21 cellular contexts compared by ENCODE assay signal in the genomic region with DNA sequence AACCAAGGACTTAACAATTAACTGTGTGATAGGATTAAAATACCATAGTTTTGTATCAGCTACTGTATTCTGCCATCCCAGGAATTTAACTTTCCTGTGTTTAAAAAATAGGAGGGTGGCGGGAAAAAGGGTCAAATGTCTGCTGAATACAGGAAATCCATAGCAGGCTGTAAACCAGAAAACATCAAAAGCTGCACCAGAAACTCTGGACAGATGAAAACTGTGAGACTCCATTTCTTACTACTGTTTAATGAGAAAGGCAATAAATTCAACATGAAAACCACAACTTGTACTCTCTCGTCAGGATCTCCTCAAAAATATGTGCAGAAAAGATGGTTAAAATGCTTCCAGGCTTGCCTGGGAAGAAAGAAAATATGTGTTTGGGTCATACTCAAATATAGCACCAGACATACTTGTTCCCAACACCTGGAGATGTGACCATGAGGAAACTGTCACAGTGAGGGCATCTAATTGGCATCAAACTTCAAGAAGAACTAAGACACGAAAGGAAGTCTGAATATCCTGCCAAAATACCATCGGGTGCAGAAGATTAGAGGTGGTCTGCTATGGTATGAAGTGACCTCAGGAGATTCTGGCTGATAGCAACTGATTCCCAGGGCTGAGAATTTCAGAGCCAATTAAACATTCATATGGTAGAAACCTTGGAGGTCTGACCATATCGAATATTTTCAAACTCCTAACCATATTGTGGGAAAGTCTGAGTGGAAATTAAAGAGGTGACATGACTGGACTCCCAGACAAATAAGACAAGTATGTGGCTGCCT.
DNase-seq lines count a peak whose midpoint lies in the region; ATAC-seq and TF ChIP-seq lines count a peak whose summit lies in the region.
"Had no signal": no experiment of that assay in that cellular context is flagged by ENCODE, and none has a peak within 500 bp of the region (broad histone marks: within the 10 kb centered on the region; RNA-seq: fewer than 3 reads in every experiment).

No MANE protein-coding gene starts in this region.

- H3K27ac ChIP-seq in GM23248: peak overlapping the region; percentile 61
- peak overlapping the region; percentile 75 to 99 for H3K27ac ChIP-seq in SK-N-SH (ENCODE audit: low read depth in 2 of 2, low read length in 1 of 2)
- H3K27ac ChIP-seq: PC-9, vagina had no signal

- H3K36me3 ChIP-seq in GM23248 (ENCODE audit: low read depth) (no peaks in the 10 kb centered on the region), SK-N-SH (replicated peaks in 1 of 2; ENCODE audit: control insufficient read depth in 1 of 2, insufficient read depth in 2 of 2, low read length in 1 of 2) (no peaks in the 10 kb centered on the region)
- H3K36me3 ChIP-seq: vagina had no signal

- peak overlapping the region; percentile 25 for H3K4me2 ChIP-seq in GM23248 (ENCODE audit: unreplicated experiment)
- H3K4me2 ChIP-seq in SK-N-SH: peak overlapping the region; percentile 45
- H3K4me2 ChIP-seq: PC-9 had no signal

- H3K79me2 ChIP-seq in GM23248 (ENCODE audit: insufficient read depth) (no peaks in the 10 kb centered on the region), SK-N-SH (ENCODE audit: insufficient read depth) (no peaks in the 10 kb centered on the region)

- 0 out of 2 replicates have a peak, but pooled peaks cover 3% of the 10 kb centered on the region for H3K9me2 ChIP-seq in GM23248 (ENCODE audit: insufficient read depth)
- no peaks in the 10 kb centered on the region for H3K9me2 ChIP-seq in SK-N-SH

- no peaks in the 10 kb centered on the region for H3K9me3 ChIP-seq in GM23248 (ENCODE audit: low read depth)
- no peaks in the 10 kb centered on the region for H3K9me3 ChIP-seq in SK-N-SH
- H3K9me3 ChIP-seq: vagina had no signal

- no peak overlapping the region for H3K9ac ChIP-seq in GM23248
- H3K9ac ChIP-seq in SK-N-SH: peak overlapping the region; percentile 74

- H2AFZ ChIP-seq in GM23248 (peak overlapping the region; percentile 64), SK-N-SH (ENCODE audit: low read depth) (0 out of 2 replicates have a peak overlapping the region, but pooled peaks have one; percentile 5)
- H2AFZ ChIP-seq: PC-9 had no signal

- TF ChIP-seq EP300 in SK-N-SH (IDR thresholded peaks at IDR 0.05; ENCODE audit: borderline replicate concordance in 1 of 2, low read depth in 1 of 2, low read length in 1 of 2): peak in 1 of 2 experiments; percentile 68; a peak in 2 of 4 replicates

- DNase-seq in A172 (ENCODE audit: low spot score) (peak; percentile 60), GM23248 (peak; percentile 55), SK-N-SH (no peak), fibroblast of pulmonary artery (ENCODE audit: low read depth) (peak; percentile 15), NCI-H446 (lab: John Stamatoyannopoulos, UW) (no peak)
- DNase-seq: activated CD4-positive, CD25-positive, alpha-beta regulatory T cell; activated CD8-positive, alpha-beta T cell treated with anti-CD3 and anti-CD28 coated beads, Interleukin-2, amount 10 ng/mL, durations not matched to agents 7 days and 5 days; activated T-cell treated with anti-CD3 and anti-CD28 coated beads, Interleukin-2, amount 50 U/mL, for 48 hours; CD4-positive, alpha-beta T cell; cortex of kidney; DMS53; left cardiac atrium; MM.1S; NCI-H1436 treated with DMSO at 0.1 percent for 48 hours; PC-9; substantia nigra had no signal

- POLR2A ChIA-PET in SK-N-SH (lab: Yijun Ruan, JAX): no interaction called here

- ATAC-seq in HG02678 (IDR thresholded peaks at IDR 0.05; ENCODE audit: unreplicated experiment): no peak
- no peak for ATAC-seq in HG03139 (IDR thresholded peaks at IDR 0.05; ENCODE audit: unreplicated experiment)
- ATAC-seq in HG02623 (IDR thresholded peaks at IDR 0.05; ENCODE audit: unreplicated experiment): no peak
- ATAC-seq: activated CD8-positive, alpha-beta T cell treated with anti-CD3 and anti-CD28 coated beads, Interleukin-2, amount 10 ng/mL, durations not matched to agents 7 days and 5 days; activated naive CD4-positive, alpha-beta T cell treated with anti-CD3 and anti-CD28 coated beads, Interleukin-2, amount 50 U/mL, for 72 hours; left cardiac atrium had no signal

- TF ChIP-seq CTCF in SK-N-SH (IDR thresholded peaks at IDR 0.05) (no peak), fibroblast of pulmonary artery (IDR thresholded peaks at IDR 0.05; ENCODE audit: low read length, missing control alignments) (no peak)

- TF ChIP-seq RAD21 in SK-N-SH (IDR thresholded peaks at IDR 0.05; ENCODE audit: low read length): no peak

- 23 to 30% methylated on average over 5 of the region's 5 CpGs for WGBS in GM23248 (ENCODE audit: low coverage in 1 of 2, low lambda C conversion rate in 2 of 2, missing lambda C conversion rate in 2 of 2), 2 experiments
- 29% methylated on average over 5 of the region's 5 CpGs for WGBS in SK-N-SH (ENCODE audit: low lambda C conversion rate)

- CTCF ChIA-PET in SK-N-SH (lab: Yijun Ruan, JAX): interaction anchor here (1.1 kb wide), 2 partner anchors 12 to 14 kb away, joined by 3 read pairs; no protein-coding TSS in a partner anchor

- H3K4me1 ChIP-seq in GM23248 (ENCODE audit: insufficient read depth) (peaks cover 42% of the 10 kb centered on the region), SK-N-SH (ENCODE audit: control insufficient read depth in 1 of 2, insufficient read depth in 2 of 2, low read depth in 1 of 2, low read length in 1 of 2) (peaks cover 3 to 21% of the 10 kb centered on the region in 2 experiments; a peak in 3 of 4 replicates)
- H3K4me1 ChIP-seq: vagina had no signal

- H3K4me3 ChIP-seq in GM23248: no peak overlapping the region
- H3K4me3 ChIP-seq in SK-N-SH (ENCODE audit: low read depth in 2 of 2, low read length in 1 of 2): no peak overlapping the region
- H3K4me3 ChIP-seq in fibroblast of pulmonary artery (replicated peaks; ENCODE audit: low read depth, low read length): no peak overlapping the region
- H3K4me3 ChIP-seq: PC-9, vagina had no signal

- no peaks in the 10 kb centered on the region for H4K20me1 ChIP-seq in GM23248 (ENCODE audit: insufficient read depth)
- H4K20me1 ChIP-seq in SK-N-SH (ENCODE audit: insufficient read depth): no peaks in the 10 kb centered on the region

- in situ Hi-C loops in GM23248 (cut with MboI): no loop called here

- peaks cover 37% of the 10 kb centered on the region for H3F3A ChIP-seq in GM23248 (ENCODE audit: insufficient read depth)
- H3F3A ChIP-seq in SK-N-SH (replicated peaks; ENCODE audit: insufficient read depth): peaks cover 52% of the 10 kb centered on the region

- H3K27me3 ChIP-seq in GM23248 (replicated peaks; ENCODE audit: insufficient read depth): no peaks in the 10 kb centered on the region
- H3K27me3 ChIP-seq in SK-N-SH (ENCODE audit: insufficient read depth): no peaks in the 10 kb centered on the region
- H3K27me3 ChIP-seq: vagina had no signal

TF ChIP-seq in SK-N-SH, 30 proteins besides CTCF, POLR2A, EP300 and RAD21 (continues in another document):
- TF ChIP-seq MXI1 (IDR thresholded peaks at IDR 0.05; ENCODE audit: low read depth, low read length): no peak
- TF ChIP-seq ELF1 (IDR thresholded peaks at IDR 0.05): no peak
- no peak for TF ChIP-seq GABPA (IDR thresholded peaks at IDR 0.05; ENCODE audit: low read depth)
- no peak for TF ChIP-seq MEF2A (IDR thresholded peaks at IDR 0.05; ENCODE audit: borderline replicate concordance, low read depth)
- TF ChIP-seq, protein P1, sequence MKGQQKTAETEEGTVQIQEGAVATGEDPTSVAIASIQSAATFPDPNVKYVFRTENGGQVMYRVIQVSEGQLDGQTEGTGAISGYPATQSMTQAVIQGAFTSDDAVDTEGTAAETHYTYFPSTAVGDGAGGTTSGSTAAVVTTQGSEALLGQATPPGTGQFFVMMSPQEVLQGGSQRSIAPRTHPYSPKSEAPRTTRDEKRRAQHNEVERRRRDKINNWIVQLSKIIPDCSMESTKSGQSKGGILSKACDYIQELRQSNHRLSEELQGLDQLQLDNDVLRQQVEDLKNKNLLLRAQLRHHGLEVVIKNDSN (IDR thresholded peaks at IDR 0.05; ENCODE audit: borderline replicate concordance, low read depth): no peak
- TF ChIP-seq FOSL2 (IDR thresholded peaks at IDR 0.05; ENCODE audit: borderline replicate concordance, low read depth): no peak
- TF ChIP-seq, protein P2, sequence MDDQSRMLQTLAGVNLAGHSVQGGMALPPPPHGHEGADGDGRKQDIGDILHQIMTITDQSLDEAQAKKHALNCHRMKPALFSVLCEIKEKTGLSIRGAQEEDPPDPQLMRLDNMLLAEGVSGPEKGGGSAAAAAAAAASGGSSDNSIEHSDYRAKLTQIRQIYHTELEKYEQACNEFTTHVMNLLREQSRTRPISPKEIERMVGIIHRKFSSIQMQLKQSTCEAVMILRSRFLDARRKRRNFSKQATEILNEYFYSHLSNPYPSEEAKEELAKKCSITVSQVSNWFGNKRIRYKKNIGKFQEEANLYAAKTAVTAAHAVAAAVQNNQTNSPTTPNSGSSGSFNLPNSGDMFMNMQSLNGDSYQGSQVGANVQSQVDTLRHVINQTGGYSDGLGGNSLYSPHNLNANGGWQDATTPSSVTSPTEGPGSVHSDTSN (IDR thresholded peaks at IDR 0.05): peak; percentile 70
- TF ChIP-seq SIN3A (IDR thresholded peaks at IDR 0.05; ENCODE audit: borderline replicate concordance, low read depth, low read length): no peak
- no peak for TF ChIP-seq RXRA (IDR thresholded peaks at IDR 0.05; ENCODE audit: borderline replicate concordance, low read depth)
- TF ChIP-seq TCF12 (IDR thresholded peaks at IDR 0.05): peak; percentile 61
- TF ChIP-seq RCOR1 (IDR thresholded peaks at IDR 0.05; ENCODE audit: low read length): no peak
- no peak for TF ChIP-seq NFIC (IDR thresholded peaks at IDR 0.05; ENCODE audit: borderline replicate concordance)
- TF ChIP-seq, protein P3, sequence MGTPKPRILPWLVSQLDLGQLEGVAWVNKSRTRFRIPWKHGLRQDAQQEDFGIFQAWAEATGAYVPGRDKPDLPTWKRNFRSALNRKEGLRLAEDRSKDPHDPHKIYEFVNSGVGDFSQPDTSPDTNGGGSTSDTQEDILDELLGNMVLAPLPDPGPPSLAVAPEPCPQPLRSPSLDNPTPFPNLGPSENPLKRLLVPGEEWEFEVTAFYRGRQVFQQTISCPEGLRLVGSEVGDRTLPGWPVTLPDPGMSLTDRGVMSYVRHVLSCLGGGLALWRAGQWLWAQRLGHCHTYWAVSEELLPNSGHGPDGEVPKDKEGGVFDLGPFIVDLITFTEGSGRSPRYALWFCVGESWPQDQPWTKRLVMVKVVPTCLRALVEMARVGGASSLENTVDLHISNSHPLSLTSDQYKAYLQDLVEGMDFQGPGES (IDR thresholded peaks at IDR 0.05; ENCODE audit: low read depth, low read length): no peak

Comparison
In these comparisons a context has a peak if more than half of its experiments do, and no peak if none do; other contexts are left out.
1. DNase-seq: peak in A172 (single experiment), GM23248 (single experiment) and fibroblast of pulmonary artery (single experiment); none in SK-N-SH (single experiment) and NCI-H446 (0 of 2).